21 cellular contexts compared by ENCODE assay signal in genomic region chr5:154806176-154806575, GRCh38. TPM values are rescaled to one million over a fixed set of nuclear protein-coding genes. Genes with fewer than 3 reads are reported as not detected.
"Had no signal": no experiment of that assay in that cellular context is flagged by ENCODE, and none has a peak within 500 bp of the region (broad histone marks: within the 10 kb centered on the region; RNA-seq: fewer than 3 reads in every experiment).

No MANE protein-coding gene starts in this region.

- H3K4me1 Mint-ChIP-seq: immature natural killer cell, memory B cell, neural crest cell had no signal

- H3K4me3 Mint-ChIP-seq: immature natural killer cell; memory B cell; naive B cell; natural killer cell treated with Interleukin-12 subunit alpha and Interleukin-12 subunit beta and Interleukin-15 and Interleukin-18, amount 100 ng/mL, for 72 hours; neural crest cell had no signal

- H3K27me3 Mint-ChIP-seq: memory B cell; naive B cell; natural killer cell treated with Interleukin-12 subunit alpha and Interleukin-12 subunit beta and Interleukin-15 and Interleukin-18, amount 100 ng/mL, for 72 hours; progenitor cell of endocrine pancreas had no signal

- H3K27ac Mint-ChIP-seq: memory B cell; natural killer cell treated with Interleukin-12 subunit alpha and Interleukin-12 subunit beta and Interleukin-15 and Interleukin-18, amount 100 ng/mL, for 72 hours; progenitor cell of endocrine pancreas had no signal

- ATAC-seq: left colon; lower lobe of right lung; mucosa of descending colon; natural killer cell treated with Interleukin-12 subunit alpha and Interleukin-12 subunit beta and Interleukin-15 and Interleukin-18, amount 100 ng/mL, for 72 hours; right lobe of liver had no signal

- DNase-seq: cortex of kidney; hypothalamus; immature natural killer cell; islet precursor cell; kidney glomerular epithelial cell; left colon; left ventricle myocardium inferior; lower lobe of right lung; mucosa of descending colon; naive B cell; right lobe of liver; stimulated activated CD4-positive, alpha-beta T cell treated with anti-CD3 and anti-CD28 coated beads, Interleukin-12 subunit alpha, Interleukin-12 subunit beta, amount 100 ng/mL, for 4 hours; stimulated activated CD4-positive, alpha-beta T cell treated with anti-CD3 and anti-CD28 coated beads, Interleukin-1b, Interleukin-23, amount 100 ng/mL, for 48 hours; stimulated activated CD4-positive, alpha-beta T cell treated with anti-CD3 and anti-CD28 coated beads, Interleukin-4, amount 100 ng/mL, for 1 hour; stimulated activated CD8-positive, alpha-beta memory T cell treated with anti-CD3 and anti-CD28 coated beads, Interleukin-4, amount 100 ng/mL, for 48 hours; stimulated activated naive CD4-positive, alpha-beta T cell treated with Interleukin-2 at 50 U/mL for 16 hours; transverse colon had no signal

- H3K9me3 Mint-ChIP-seq: immature natural killer cell; memory B cell; naive B cell; natural killer cell treated with Interleukin-12 subunit alpha and Interleukin-12 subunit beta and Interleukin-15 and Interleukin-18, amount 100 ng/mL, for 72 hours; neural crest cell had no signal

RNA-seq across cellular contexts. Expression of gene FAXDC2, which starts 44.2 kb away (rescaled TPM):
- total RNA-seq: natural killer cell treated with Interleukin-12 subunit alpha and Interleukin-12 subunit beta and Interleukin-15 and Interleukin-18, amount 100 ng/mL, for 72 hours had no signal
